In genomic region chr15:90037961-90038633, GRCh38 we compare ENCODE assay signal across 8 cellular contexts. TPM values are rescaled to one million over a fixed set of nuclear protein-coding genes. Genes with fewer than 3 reads are reported as not detected.
A peak's percentile ranks its signal among the peaks of the same experiment; 100 is the strongest.
DNase-seq lines count a peak whose midpoint lies in the region; ATAC-seq and TF ChIP-seq lines count a peak whose summit lies in the region.

No MANE protein-coding gene starts in this region.

- no peak for TF ChIP-seq CTCF in GM10248 (IDR thresholded peaks at IDR 0.05; ENCODE audit: control extremely low read depth, extremely low read depth, low read depth, missing control alignments)

- POLR2A ChIA-PET in GM10248 (lab: Yijun Ruan, JAX): no interaction called here

- ATAC-seq in GM21723 (IDR thresholded peaks at IDR 0.05; ENCODE audit: unreplicated experiment): peak; percentile 69

- CTCF ChIA-PET in GM10248 (lab: Yijun Ruan, JAX): no interaction called here

- DNase-seq in GM10248 (ENCODE audit: extremely low spot score) (peak; percentile 79), OCI-M1 (lab: John Stamatoyannopoulos, UW) (peak; percentile 58), dermis microvascular lymphatic vessel endothelial cell (ENCODE audit: low read depth in 2 of 2) (peak; percentile 9 to 31), NCI-H187 treated with DMSO at 0.1 percent for 48 hours (lab: John Stamatoyannopoulos, UW) (no peak), Kasumi-1 (lab: John Stamatoyannopoulos, UW) (no peak), NCI-H187 (lab: John Stamatoyannopoulos, UW) (no peak)
- peak; percentile 54 to 56 for DNase-seq in stimulated activated CD4-positive, alpha-beta T cell treated with anti-CD3 and anti-CD28 coated beads, Interleukin-2, amount 100 ng/mL, for 24 hours

RNA-seq across cellular contexts. Expression of gene ZNF710, which starts 37.0 kb away (rescaled TPM):
- total RNA-seq in dermis microvascular lymphatic vessel endothelial cell: 8.7 and 12.8 TPM in 2 replicates

Comparison
In these comparisons a context has a peak if more than half of its experiments do, and no peak if none do; other contexts are left out.
1. DNase-seq: peak in GM10248 (single experiment), OCI-M1 (single experiment), dermis microvascular lymphatic vessel endothelial cell (2 of 2) and stimulated activated CD4-positive, alpha-beta T cell treated with anti-CD3 and anti-CD28 coated beads, Interleukin-2, amount 100 ng/mL, for 24 hours (2 of 2); none in NCI-H187 treated with DMSO at 0.1 percent for 48 hours (single experiment), Kasumi-1 (0 of 2) and NCI-H187 (0 of 2).